ENCODE assay signal across 1 cellular context in genomic region chr16:85253127-85253941, GRCh38.
TF ChIP-seq lines count a peak whose summit lies in the region.

No MANE protein-coding gene starts in this region.

TF ChIP-seq in K562, 482 proteins besides CTCF, POLR2A, EP300 and RAD21 (continued from another document):
- 0 out of 2 replicates have a peak, but pooled peaks have one; percentile 56 for TF ChIP-seq RERE (CRISPR knock-in tag; IDR thresholded peaks at IDR 0.05; ENCODE audit: borderline replicate concordance)
- no peak for TF ChIP-seq SAP30 (IDR thresholded peaks at IDR 0.05; ENCODE audit: borderline replicate concordance, insufficient read depth, low read depth, low read length, poor library complexity, severe bottlenecking)
- TF ChIP-seq VEZF1 (CRISPR knock-in tag; IDR thresholded peaks at IDR 0.05), result peak; percentile 30; the same call in 1 of the 2 replicates
- peak; percentile 26; the same call in 1 of the 2 replicates for TF ChIP-seq CEBPG (CRISPR knock-in tag; IDR thresholded peaks at IDR 0.05)
- no peak for TF ChIP-seq CEBPG (tag; conservative IDR thresholded peaks at IDR 0.05 in 1 of 2, IDR thresholded peaks at IDR 0.05 in 1 of 2)
- peak; percentile 30; the same call in 1 of the 2 replicates for TF ChIP-seq CTBP1 (IDR thresholded peaks at IDR 0.05; ENCODE audit: borderline replicate concordance)
- peak; percentile 38; the same call in 1 of the 2 replicates for TF ChIP-seq MYC (IDR thresholded peaks at IDR 0.05; ENCODE audit: low read depth, low read length)
- TF ChIP-seq MYC (CRISPR knock-in tag; IDR thresholded peaks at IDR 0.05; ENCODE audit: borderline replicate concordance, low read depth), result no peak
- no peak for TF ChIP-seq DLX4 (CRISPR knock-in tag; IDR thresholded peaks at IDR 0.05)
- TF ChIP-seq ZFX (CRISPR knock-in tag; IDR thresholded peaks at IDR 0.05), result 0 out of 2 replicates have a peak, but pooled peaks have one; percentile 37
- no peak for TF ChIP-seq ZNF57 (CRISPR knock-in tag; IDR thresholded peaks at IDR 0.05)
- TF ChIP-seq CC2D1A (IDR thresholded peaks at IDR 0.05), result 0 out of 2 replicates have a peak, but pooled peaks have one; percentile 32
- peak; percentile 65; the same call in 1 of the 2 replicates for TF ChIP-seq ZNF740 (CRISPR knock-in tag; IDR thresholded peaks at IDR 0.05)
- no peak for TF ChIP-seq ZNF740 (tag; IDR thresholded peaks at IDR 0.05)
- peak; percentile 98 for TF ChIP-seq ZBTB7A (IDR thresholded peaks at IDR 0.05; ENCODE audit: borderline replicate concordance, control insufficient read depth, low read depth, low read length)
- TF ChIP-seq HMG20B (CRISPR knock-in tag; IDR thresholded peaks at IDR 0.05), result no peak
- TF ChIP-seq YY1 (IDR thresholded peaks at IDR 0.05; ENCODE audit: borderline replicate concordance in 1 of 3, control insufficient read depth in 1 of 3, extremely low read depth in 1 of 3, insufficient read depth in 3 of 3, insufficient read length in 1 of 3, insufficient replicate concordance in 2 of 3, low read depth in 1 of 3, low read length in 2 of 3), result peak in 1 of 3 experiments; percentile 38
- TF ChIP-seq BRCA1 (IDR thresholded peaks at IDR 0.05), result no peak
- 0 out of 2 replicates have a peak, but pooled peaks have one; percentile 30 for TF ChIP-seq BRCA1 (CRISPR knock-in tag; IDR thresholded peaks at IDR 0.05)
- no peak for TF ChIP-seq MAZ (CRISPR knock-in tag; conservative IDR thresholded peaks at IDR 0.05 in 1 of 2, IDR thresholded peaks at IDR 0.05 in 1 of 2)
- TF ChIP-seq LARP7 (IDR thresholded peaks at IDR 0.05), result no peak
- 0 out of 2 replicates have a peak, but pooled peaks have one; percentile 24 for TF ChIP-seq ATF7 (IDR thresholded peaks at IDR 0.05)
- TF ChIP-seq NCOA1 (IDR thresholded peaks at IDR 0.05; ENCODE audit: low read depth), result no peak
- TF ChIP-seq ARID2 (IDR thresholded peaks at IDR 0.05), result no peak
- TF ChIP-seq STAG1 (CRISPR knock-in tag; IDR thresholded peaks at IDR 0.05; ENCODE audit: borderline replicate concordance), result peak; percentile 84; the same call in 1 of the 2 replicates
- TF ChIP-seq MTA3 (IDR thresholded peaks at IDR 0.05; ENCODE audit: borderline replicate concordance), result 0 out of 2 replicates have a peak, but pooled peaks have one; percentile 38
- TF ChIP-seq HES1 (IDR thresholded peaks at IDR 0.05; ENCODE audit: low read depth), result no peak
- TF ChIP-seq BCLAF1 (IDR thresholded peaks at IDR 0.05; ENCODE audit: borderline replicate concordance in 1 of 2, control insufficient read depth in 1 of 2, low read depth in 2 of 2, low read length in 1 of 2), result no peak
